In genomic region chr13:114279146-114279545, GRCh38 we compare ENCODE assay signal across 1 cellular context.
TF ChIP-seq lines count a peak whose summit lies in the region.

No MANE protein-coding gene starts in this region.

TF ChIP-seq in GM12878, 131 proteins besides CTCF, POLR2A, EP300 and RAD21:
- TF ChIP-seq CEBPB (IDR thresholded peaks at IDR 0.05; ENCODE audit: borderline replicate concordance in 1 of 2, low read depth in 2 of 2, low read length in 2 of 2) = no peak
- TF ChIP-seq ZBTB4 (CRISPR knock-in tag; IDR thresholded peaks at IDR 0.05) = no peak
- TF ChIP-seq ZNF217 (IDR thresholded peaks at IDR 0.05) = no peak
- TF ChIP-seq SP1 (IDR thresholded peaks at IDR 0.05; ENCODE audit: low read depth, low read length) = no peak
- no peak for TF ChIP-seq ZBED1 (IDR thresholded peaks at IDR 0.05; ENCODE audit: borderline replicate concordance)
- TF ChIP-seq FOXM1 (IDR thresholded peaks at IDR 0.05; ENCODE audit: low read depth, low read length) = no peak
- TF ChIP-seq IKZF2 (IDR thresholded peaks at IDR 0.05) = no peak
- TF ChIP-seq E4F1 (IDR thresholded peaks at IDR 0.05; ENCODE audit: borderline replicate concordance, partially characterized antibody) = no peak
- no peak for TF ChIP-seq SUPT20H (IDR thresholded peaks at IDR 0.05; ENCODE audit: borderline replicate concordance, control insufficient read depth, low read depth, low read length)
- TF ChIP-seq PAX8 (IDR thresholded peaks at IDR 0.05) = no peak
- no peak for TF ChIP-seq BMI1 (IDR thresholded peaks at IDR 0.05; ENCODE audit: borderline replicate concordance)
- TF ChIP-seq SPI1 (IDR thresholded peaks at IDR 0.05; ENCODE audit: borderline replicate concordance, insufficient read depth, low read depth, low read length) = no peak
- no peak for TF ChIP-seq RFX5 (IDR thresholded peaks at IDR 0.05; ENCODE audit: low read depth, low read length)
